16 cellular contexts compared by ENCODE assay signal in the genomic region with DNA sequence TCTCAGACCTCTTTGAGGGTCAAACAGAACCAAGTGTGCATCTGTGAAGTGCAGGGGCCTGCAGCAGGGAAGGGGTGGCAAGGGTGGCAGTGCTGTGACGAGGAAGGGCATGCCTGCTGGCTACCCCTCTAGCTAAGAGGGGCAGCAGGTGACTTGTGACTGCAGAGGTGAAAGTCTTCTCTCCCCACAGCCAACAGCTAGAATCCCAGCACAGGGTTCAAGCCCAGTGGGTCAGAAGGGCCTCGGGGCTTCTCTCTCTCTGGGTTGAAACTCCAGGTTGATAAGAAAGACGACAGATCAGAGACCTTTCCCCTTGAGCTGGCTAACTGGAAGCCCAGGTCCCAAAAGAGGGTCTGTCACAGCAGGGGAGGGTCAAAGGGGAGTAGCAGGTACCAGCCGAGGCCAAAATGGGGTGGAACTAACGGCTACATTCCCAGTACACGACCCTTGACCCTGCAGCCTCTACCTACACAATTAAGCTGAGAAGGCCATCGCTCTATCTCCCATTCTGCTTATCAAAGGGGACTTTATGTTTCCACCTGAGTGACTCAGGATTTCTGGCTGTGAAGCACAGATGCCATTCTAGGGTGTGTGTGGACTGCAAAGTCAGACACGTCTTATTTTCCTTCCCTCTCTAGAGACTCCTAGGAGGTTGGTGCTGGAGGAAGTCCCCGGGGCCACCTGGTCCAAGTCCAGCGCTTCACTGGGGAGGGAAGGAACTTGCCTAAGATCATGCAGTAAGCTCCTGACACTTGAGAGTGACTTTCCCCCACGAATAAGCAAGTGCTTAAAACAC. TPM values are rescaled to one million over a fixed set of nuclear protein-coding genes. Genes with fewer than 3 reads are reported as not detected.
DNase-seq lines count a peak whose midpoint lies in the region; ATAC-seq and TF ChIP-seq lines count a peak whose summit lies in the region.
"Had no signal": no experiment of that assay in that cellular context is flagged by ENCODE, and none has a peak within 500 bp of the region (broad histone marks: within the 10 kb centered on the region; RNA-seq: fewer than 3 reads in every experiment).

No MANE protein-coding gene starts in this region.

- intact Hi-C loops in esophagus muscularis mucosa (cut with DNase I) = no loop called here

- no peaks in the 10 kb centered on the region for H3K79me1 ChIP-seq in trophoblast cell (ENCODE audit: low read length)

- H3K9ac ChIP-seq in trophoblast cell (ENCODE audit: low read length) = no peak overlapping the region

- no peak overlapping the region for H4K8ac ChIP-seq in trophoblast cell (ENCODE audit: low read depth, low read length)

- no peak overlapping the region for H2AK5ac ChIP-seq in trophoblast cell (ENCODE audit: low read length)

- H3K36me3 ChIP-seq in Peyer's patch (peaks cover 0 to 9% (median 0%) of the 10 kb centered on the region in 3 donors), esophagus muscularis mucosa (peaks cover 13 to 76% (median 40%) of the 10 kb centered on the region in 4 donors), trophoblast cell (ENCODE audit: control insufficient read depth in 1 of 2, insufficient read depth in 2 of 2, low read length in 2 of 2) (peaks cover 6 to 7% of the 10 kb centered on the region in 2 experiments)
- H3K36me3 ChIP-seq: prostate gland had no signal

- H3K18ac ChIP-seq in trophoblast cell (ENCODE audit: low read length) = no peak overlapping the region

- no peak for TF ChIP-seq EP300 in esophagus muscularis mucosa (IDR thresholded peaks at IDR 0.05)

- no peak overlapping the region for H3K4ac ChIP-seq in trophoblast cell (ENCODE audit: low read depth, low read length)

- H3K9me3 ChIP-seq in Peyer's patch (no peaks in the 10 kb centered on the region), esophagus muscularis mucosa (no peaks in the 10 kb centered on the region), trophoblast cell (ENCODE audit: insufficient read depth, low read depth, low read length) (no peaks in the 10 kb centered on the region)
- H3K9me3 ChIP-seq: prostate gland had no signal

- CTCF ChIA-PET in GM10248 (lab: Yijun Ruan, JAX) = interaction anchor here (3.0 kb wide), 1 partner anchor 10 kb away, joined by 9 read pairs; no protein-coding TSS in a partner anchor

- no peak overlapping the region for H2AFZ ChIP-seq in trophoblast cell (ENCODE audit: insufficient read depth, low read length, poor library complexity)

- no peaks in the 10 kb centered on the region for H3K27me3 ChIP-seq in Peyer's patch
- H3K27me3 ChIP-seq in esophagus muscularis mucosa = no peaks in the 10 kb centered on the region
- H3K27me3 ChIP-seq in trophoblast cell (ENCODE audit: insufficient read depth, low read length) = no peaks in the 10 kb centered on the region

- H2BK120ac ChIP-seq in trophoblast cell (ENCODE audit: insufficient read depth, low read length, poor library complexity) = no peak overlapping the region

- no peak overlapping the region for H4K12ac ChIP-seq in trophoblast cell (ENCODE audit: low read depth, low read length)

- no peak overlapping the region for H4K91ac ChIP-seq in trophoblast cell (ENCODE audit: low read depth, low read length)

- H3K4me1 ChIP-seq in Peyer's patch = peaks cover 0 to 17% (median 5%) of the 10 kb centered on the region in 4 donors
- H3K4me1 ChIP-seq in esophagus muscularis mucosa = no peaks in the 10 kb centered on the region
- peaks cover 2 to 5% of the 10 kb centered on the region in 2 experiments for H3K4me1 ChIP-seq in trophoblast cell (ENCODE audit: control insufficient read depth in 1 of 2, insufficient read depth in 2 of 2, low read length in 2 of 2)
- H3K4me1 ChIP-seq: prostate gland had no signal

- POLR2A ChIA-PET in GM10248 (lab: Yijun Ruan, JAX) = no interaction called here

- H3K27ac ChIP-seq in Peyer's patch (peak overlapping the region in 3 of 4 donors; percentile 65 to 93 (median 85)), esophagus muscularis mucosa (replicated peaks in 1 of 4) (no peak overlapping the region), trophoblast cell (ENCODE audit: low read depth, low read length) (no peak overlapping the region)
- H3K27ac ChIP-seq: prostate gland had no signal

- 83% methylated on average over 10 of the region's 11 CpGs for WGBS in esophagus muscularis mucosa
- no CpG with 5 or more reads among the region's 11 CpGs for WGBS in trophoblast cell (ENCODE audit: extremely low coverage, insufficient coverage, insufficient read length)

- in situ Hi-C loops in GM13976 (cut with MboI; ENCODE audit: low sequenced_read_pairs, unreplicated experiment) = no loop called here

- no peak overlapping the region for H3K14ac ChIP-seq in trophoblast cell (ENCODE audit: low read length)

- TF ChIP-seq CTCF in GM13976 (IDR thresholded peaks at IDR 0.05; ENCODE audit: borderline replicate concordance, control extremely low read depth, extremely low read depth, insufficient read depth, missing control alignments) (no peak), Peyer's patch (IDR thresholded peaks at IDR 0.05) (no peak), esophagus muscularis mucosa (IDR thresholded peaks at IDR 0.05) (no peak), GM10248 (IDR thresholded peaks at IDR 0.05; ENCODE audit: control extremely low read depth, extremely low read depth, low read depth, missing control alignments) (no peak)

- TF ChIP-seq POLR2A in Peyer's patch (IDR thresholded peaks at IDR 0.05) (no peak), esophagus muscularis mucosa (IDR thresholded peaks at IDR 0.05; ENCODE audit: low read depth) (no peak)

- no peak overlapping the region for H3K4me2 ChIP-seq in trophoblast cell (ENCODE audit: low read length)

- no peak overlapping the region for H2BK5ac ChIP-seq in trophoblast cell (ENCODE audit: low read depth, low read length, poor library complexity)

- no peaks in the 10 kb centered on the region for H3K79me2 ChIP-seq in trophoblast cell (ENCODE audit: control insufficient read depth, insufficient read depth, low read length, poor library complexity)

- no peak for ATAC-seq in GM19463 (IDR thresholded peaks at IDR 0.05; ENCODE audit: unreplicated experiment)
- ATAC-seq in HG03521 (IDR thresholded peaks at IDR 0.05; ENCODE audit: unreplicated experiment) = no peak
- ATAC-seq: activated CD8-positive, alpha-beta memory T cell treated with anti-CD3 and anti-CD28 coated beads, Interleukin-2, amount 10 ng/mL, durations not matched to agents 7 days and 5 days had no signal

- H2BK12ac ChIP-seq in trophoblast cell (ENCODE audit: low read length) = no peak overlapping the region

- no peak overlapping the region for H3K23ac ChIP-seq in trophoblast cell (ENCODE audit: low read length)

- DNase-seq in GM13976 (ENCODE audit: low spot score) (peak; percentile 3), Peyer's patch (peak in 2 of 3 donors; percentile 85 to 90), esophagus muscularis mucosa (ENCODE audit: extremely low spot score) (peak; percentile 72), trophoblast cell (peak; percentile 68 to 78), GM10248 (ENCODE audit: extremely low spot score) (no peak), T1000 (lab: John Stamatoyannopoulos, UW) (no peak)
- DNase-seq: activated CD4-positive, CD25-positive, alpha-beta regulatory T cell; activated naive CD4-positive, alpha-beta T cell treated with Interleukin-2 at 50 U/mL for 16 hours; kidney glomerular epithelial cell; NCI-H2081 treated with DMSO at 0.1 percent for 48 hours; NCI-H69; stimulated activated CD4-positive, alpha-beta T cell treated with anti-CD3 and anti-CD28 coated beads, Interleukin-15, amount 100 ng/mL, for 24 hours had no signal

- H3K4me3 ChIP-seq in Peyer's patch = no peak overlapping the region
- H3K4me3 ChIP-seq in esophagus muscularis mucosa = no peak overlapping the region
- no peak overlapping the region for H3K4me3 ChIP-seq in trophoblast cell (ENCODE audit: low read depth, low read length)
- H3K4me3 ChIP-seq: prostate gland had no signal

RNA-seq across cellular contexts. Expression of a gene that starts 14.6 kb away (rescaled TPM):
- total RNA-seq in Peyer's patch = 10 to 100 TPM; 39.8 to 79.6 (median 54.6) TPM
- 10 to 100 TPM; 15.8 to 31.4 (median 23.6) TPM for total RNA-seq in esophagus muscularis mucosa
- polyA plus RNA-seq in trophoblast cell (2013) = 12.1 TPM in 2 replicates

RNA-seq across cellular contexts. Expression of a gene that starts 25.7 kb away (rescaled TPM):
- total RNA-seq in Peyer's patch (100 to 1,000 TPM in 2 of 4 donors, 10 to 100 TPM in 2; 73.6 to 118 (median 93.0) TPM), esophagus muscularis mucosa (10 to 100 TPM; 12.4 to 22.4 (median 16.2) TPM)
- 3.4 and 3.7 TPM in 2 replicates for polyA plus RNA-seq in trophoblast cell (2013)

Comparison
In these comparisons a context has a peak if more than half of its experiments do, and no peak if none do; other contexts are left out.
1. DNase-seq: peak in GM13976 (single experiment), Peyer's patch (2 of 3), esophagus muscularis mucosa (single experiment) and trophoblast cell (2 of 2); none in GM10248 (single experiment) and T1000 (single experiment).
2. H3K27ac ChIP-seq: peak in Peyer's patch (3 of 4); none in esophagus muscularis mucosa (0 of 4) and trophoblast cell (single experiment).